Comparison of ENCODE assay signal across 12 cellular contexts in the genomic region with DNA sequence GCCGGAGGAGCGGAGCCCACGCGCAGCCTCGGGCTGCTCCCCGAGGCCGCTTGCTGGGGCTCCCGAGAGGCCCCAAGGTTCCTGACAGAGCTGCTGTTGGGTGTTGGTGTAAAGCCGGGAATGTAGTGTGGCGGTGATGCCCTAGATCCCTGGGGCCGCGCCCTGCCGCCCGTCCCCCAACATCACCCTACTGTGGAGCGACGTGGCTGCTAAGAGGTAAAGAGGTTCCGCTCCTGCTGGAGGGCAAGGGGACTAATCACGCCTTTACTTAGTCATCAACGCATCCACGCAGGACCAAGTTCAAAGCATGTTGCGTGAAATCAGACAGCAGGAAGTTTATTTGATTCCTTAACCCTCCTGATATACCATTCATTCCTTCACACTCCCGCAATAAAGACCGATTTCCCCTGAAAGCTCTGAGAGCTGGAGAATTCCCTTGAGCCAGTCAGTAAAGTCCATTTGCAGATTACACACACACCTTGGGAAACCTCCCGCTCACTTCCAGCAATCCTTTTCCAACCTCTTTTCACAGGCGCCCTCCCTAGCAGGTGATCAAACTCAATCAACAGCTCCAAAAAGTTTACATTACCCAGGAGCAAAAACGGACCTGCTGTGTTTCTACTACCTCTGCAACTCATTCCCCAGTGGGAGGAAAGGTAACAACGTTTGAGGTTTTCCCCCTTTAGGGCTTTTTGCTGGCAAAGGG. TPM values are rescaled to one million over a fixed set of nuclear protein-coding genes. Genes with fewer than 3 reads are reported as not detected.
DNase-seq lines count a peak whose midpoint lies in the region; ATAC-seq and TF ChIP-seq lines count a peak whose summit lies in the region.
"Had no signal": no experiment of that assay in that cellular context is flagged by ENCODE, and none has a peak within 500 bp of the region (broad histone marks: within the 10 kb centered on the region; RNA-seq: fewer than 3 reads in every experiment).

No MANE protein-coding gene starts in this region.

- peak overlapping the region; percentile 62 for H3K9ac ChIP-seq in neural cell (ENCODE audit: low read length)

- no peaks in the 10 kb centered on the region for H3K36me3 ChIP-seq in heart left ventricle
- H3K36me3 ChIP-seq in neural cell (ENCODE audit: insufficient read depth, low read length), result no peaks in the 10 kb centered on the region
- H3K36me3 ChIP-seq: uterus had no signal

- H3K9me3 ChIP-seq in heart left ventricle, result no peaks in the 10 kb centered on the region
- H3K9me3 ChIP-seq in neural cell (ENCODE audit: low read length), result no peaks in the 10 kb centered on the region
- H3K9me3 ChIP-seq: uterus had no signal

- no peak for TF ChIP-seq EP300 in neural cell (conservative IDR thresholded peaks at IDR 0.05; ENCODE audit: poor library complexity, severe bottlenecking)

- TF ChIP-seq POLR2A in heart left ventricle (IDR thresholded peaks at IDR 0.05), result no peak

- no peak overlapping the region for H3K27ac Mint-ChIP-seq in activated CD4-positive, alpha-beta T cell treated with anti-CD3 and anti-CD28 coated beads, Interleukin-2, amount 10 ng/mL, durations not matched to agents 24 days and 14 days

- H3K36me3 Mint-ChIP-seq in activated CD4-positive, alpha-beta T cell treated with anti-CD3 and anti-CD28 coated beads, Interleukin-2, amount 10 ng/mL, durations not matched to agents 24 days and 14 days (ENCODE audit: low read depth), result no peaks in the 10 kb centered on the region

- H3K27me3 ChIP-seq in heart left ventricle (peaks cover 6 to 67% (median 43%) of the 10 kb centered on the region in 9 donors), neural cell (ENCODE audit: insufficient read depth, low read depth, low read length) (peaks cover 44% of the 10 kb centered on the region)

- TF ChIP-seq RAD21 in neural cell (conservative IDR thresholded peaks at IDR 0.05), result no peak

- ATAC-seq in heart left ventricle, result no peak
- ATAC-seq in GM21447 (IDR thresholded peaks at IDR 0.05; ENCODE audit: unreplicated experiment), result no peak
- no peak for ATAC-seq in GM18868 (IDR thresholded peaks at IDR 0.05; ENCODE audit: unreplicated experiment)
- ATAC-seq in GM21737 (IDR thresholded peaks at IDR 0.05; ENCODE audit: unreplicated experiment), result no peak

- H3K9me3 Mint-ChIP-seq in activated CD4-positive, alpha-beta T cell treated with anti-CD3 and anti-CD28 coated beads, Interleukin-2, amount 10 ng/mL, durations not matched to agents 24 days and 14 days, result no peaks in the 10 kb centered on the region

- no peak for DNase-seq in heart left ventricle
- DNase-seq in cardiac septum (ENCODE audit: low spot score), result no peak
- no peak for DNase-seq in fibroblast of villous mesenchyme (ENCODE audit: low read depth)
- no peak for DNase-seq in activated CD4-positive, alpha-beta T cell treated with anti-CD3 and anti-CD28 coated beads, Interleukin-2, amount 10 ng/mL, durations not matched to agents 24 days and 14 days
- DNase-seq: cortex of kidney, kidney glomerular epithelial cell, NCI-H526, uterus had no signal

- H3K9me2 ChIP-seq in neural cell (ENCODE audit: insufficient read depth, low read length), result no peaks in the 10 kb centered on the region

- peak overlapping the region; percentile 67 for H3K4me2 ChIP-seq in neural cell (ENCODE audit: low read length)

- H3F3A ChIP-seq in neural cell (ENCODE audit: insufficient read depth, low read length, poor library complexity, severe bottlenecking), result peaks cover 5% of the 10 kb centered on the region

- H3K27me3 Mint-ChIP-seq in activated CD4-positive, alpha-beta T cell treated with anti-CD3 and anti-CD28 coated beads, Interleukin-2, amount 10 ng/mL, durations not matched to agents 24 days and 14 days, result peaks cover 31% of the 10 kb centered on the region

- no peaks in the 10 kb centered on the region for H3K79me2 ChIP-seq in neural cell (replicated peaks; ENCODE audit: insufficient read depth, low read length)

- H3K4me3 ChIP-seq in heart left ventricle, result peak overlapping the region in 9 of 12 donors; percentile 20 to 49 (median 36)
- peak overlapping the region; percentile 23 for H3K4me3 ChIP-seq in fibroblast of villous mesenchyme (ENCODE audit: low read depth, low read length)
- H3K4me3 ChIP-seq in neural cell (ENCODE audit: low read length), result peak overlapping the region; percentile 74

- H3K4me1 Mint-ChIP-seq in activated CD4-positive, alpha-beta T cell treated with anti-CD3 and anti-CD28 coated beads, Interleukin-2, amount 10 ng/mL, durations not matched to agents 24 days and 14 days, result peaks cover 3% of the 10 kb centered on the region

- peaks cover 0 to 18% (median 0%) of the 10 kb centered on the region in 12 donors for H3K4me1 ChIP-seq in heart left ventricle

- H3K27ac ChIP-seq in heart left ventricle, result no peak overlapping the region
- H3K27ac ChIP-seq in neural cell (ENCODE audit: low read length), result no peak overlapping the region
- H3K27ac ChIP-seq: uterus had no signal

- no peak overlapping the region for H2AFZ ChIP-seq in neural cell (ENCODE audit: low read depth, low read length)

- TF ChIP-seq CTCF in heart left ventricle (IDR thresholded peaks at IDR 0.05), result no peak
- TF ChIP-seq CTCF in fibroblast of villous mesenchyme (IDR thresholded peaks at IDR 0.05; ENCODE audit: insufficient read depth, low read depth, low read length), result no peak
- no peak for TF ChIP-seq CTCF in neural cell (IDR thresholded peaks at IDR 0.05; ENCODE audit: poor library complexity, severe bottlenecking)

- H3K4me3 Mint-ChIP-seq in activated CD4-positive, alpha-beta T cell treated with anti-CD3 and anti-CD28 coated beads, Interleukin-2, amount 10 ng/mL, durations not matched to agents 24 days and 14 days, result no peak overlapping the region

- intact Hi-C loops in heart left ventricle (cut with DNase I), result no loop called here
- intact Hi-C loops in cardiac septum (cut with DNase I), result no loop called here
- intact Hi-C loops in activated CD4-positive, alpha-beta T cell treated with anti-CD3 and anti-CD28 coated beads, Interleukin-2, amount 10 ng/mL, durations not matched to agents 24 days and 14 days (cut with micrococcal nuclease), result no loop called here

- 1 to 4% (median 3%) methylated on average over 12 to 27 of the region's 27 CpGs for WGBS in heart left ventricle, 4 donors

- H4K20me1 ChIP-seq in neural cell (ENCODE audit: insufficient read depth), result no peaks in the 10 kb centered on the region

TF ChIP-seq in neural cell, 6 proteins besides CTCF, POLR2A, EP300 and RAD21:
- TF ChIP-seq EZH2 (IDR thresholded peaks at IDR 0.05; ENCODE audit: borderline replicate concordance, insufficient read depth, low read length, poor library complexity, severe bottlenecking) (no peak), SMC3 (conservative IDR thresholded peaks at IDR 0.05; ENCODE audit: poor library complexity) (peak; percentile 14), POLR2AphosphoS5 (IDR thresholded peaks at IDR 0.05) (peak; percentile 25)
TF ChIP-seq in neural cell: peak in this region for 2.

RNA-seq across cellular contexts. Expression of gene GABRA2, which starts 0.6 kb away (rescaled TPM):
- under 1 TPM in 2 of 9 donors, not detected in 7; 0.09 to 0.18 TPM for total RNA-seq in heart left ventricle
- polyA plus RNA-seq in heart left ventricle, result not detected
- 0.22 TPM for total RNA-seq in cardiac septum
- 0.43 and 0.97 TPM in 2 replicates for total RNA-seq in fibroblast of villous mesenchyme
- polyA plus RNA-seq in neural cell, result 7.8 and 8.8 TPM in 2 replicates
- polyA minus RNA-seq in neural cell, result 27.8 and 30.2 TPM in 2 replicates
- total RNA-seq in activated CD4-positive, alpha-beta T cell treated with anti-CD3 and anti-CD28 coated beads, Interleukin-2, amount 10 ng/mL, durations not matched to agents 24 days and 14 days, result not detected in 2 replicates

Comparison
In these comparisons a context has a peak if more than half of its experiments do, and no peak if none do; other contexts are left out.
1. H3K4me3 ChIP-seq: peak in every context shown above with its lines; median percentile 74 in neural cell; 36 in heart left ventricle; 23 in fibroblast of villous mesenchyme.